9 cellular contexts compared by ENCODE assay signal in genomic region chr14:34018564-34019244, GRCh38.
DNase-seq lines count a peak whose midpoint lies in the region; ATAC-seq and TF ChIP-seq lines count a peak whose summit lies in the region.
"Had no signal": no experiment of that assay in that cellular context is flagged by ENCODE, and none has a peak within 500 bp of the region (broad histone marks: within the 10 kb centered on the region; RNA-seq: fewer than 3 reads in every experiment).

No MANE protein-coding gene starts in this region.

- H3K27me3 ChIP-seq in brain microvascular endothelial cell (replicated peaks), result peaks cover 2% of the 10 kb centered on the region
- H3K27me3 ChIP-seq: SJSA1 had no signal

- peaks cover 12% of the 10 kb centered on the region for H3K4me1 Mint-ChIP-seq in stimulated activated effector memory CD8-positive, alpha-beta T cell treated with anti-CD3 and anti-CD28 coated beads, Interleukin-12 subunit alpha, Interleukin-12 subunit beta, amount 100 ng/mL, for 72 hours

- H3K9me3 Mint-ChIP-seq in stimulated activated effector memory CD8-positive, alpha-beta T cell treated with anti-CD3 and anti-CD28 coated beads, Interleukin-12 subunit alpha, Interleukin-12 subunit beta, amount 100 ng/mL, for 72 hours, result peaks cover 3% of the 10 kb centered on the region

- no peak overlapping the region for H3K27ac ChIP-seq in brain microvascular endothelial cell
- H3K27ac ChIP-seq: SJSA1 had no signal

- peak overlapping the region; percentile 71 for H3K4me3 Mint-ChIP-seq in stimulated activated effector memory CD8-positive, alpha-beta T cell treated with anti-CD3 and anti-CD28 coated beads, Interleukin-12 subunit alpha, Interleukin-12 subunit beta, amount 100 ng/mL, for 72 hours

- peaks cover 6% of the 10 kb centered on the region for H3K36me3 Mint-ChIP-seq in stimulated activated effector memory CD8-positive, alpha-beta T cell treated with anti-CD3 and anti-CD28 coated beads, Interleukin-12 subunit alpha, Interleukin-12 subunit beta, amount 100 ng/mL, for 72 hours

- in situ Hi-C loops in brain microvascular endothelial cell (cut with HindIII; ENCODE audit: low pct_ligation_motif_present, low sequenced_read_pairs), result no loop called here

- H3K27ac Mint-ChIP-seq in stimulated activated effector memory CD8-positive, alpha-beta T cell treated with anti-CD3 and anti-CD28 coated beads, Interleukin-12 subunit alpha, Interleukin-12 subunit beta, amount 100 ng/mL, for 72 hours, result peak overlapping the region; percentile 79

- H3K4me3 ChIP-seq in epithelial cell of proximal tubule (ENCODE audit: low read depth, low read length), result peak overlapping the region; percentile 17
- H3K4me3 ChIP-seq in brain microvascular endothelial cell (ENCODE audit: low read depth, low read length), result no peak overlapping the region
- H3K4me3 ChIP-seq: SJSA1 had no signal

- ATAC-seq in stimulated activated effector memory CD8-positive, alpha-beta T cell treated with anti-CD3 and anti-CD28 coated beads, Interleukin-12 subunit alpha, Interleukin-12 subunit beta, amount 100 ng/mL, for 72 hours, result peak; percentile 77
- ATAC-seq in HG02973 (IDR thresholded peaks at IDR 0.05; ENCODE audit: unreplicated experiment), result no peak

- peak; percentile 12 for DNase-seq in activated effector memory CD4-positive, alpha-beta T cell treated with Interleukin-2 at 50 U/mL for 16 hours
- DNase-seq in activated effector memory CD4-positive, alpha-beta T cell treated with anti-CD3 and anti-CD28 coated beads, Interleukin-2, amount 50 U/mL, for 16 hours, result no peak
- DNase-seq in NCI-H2029 treated with DMSO at 0.1 percent for 48 hours (lab: John Stamatoyannopoulos, UW) (peak; percentile 86), epithelial cell of proximal tubule (ENCODE audit: low read depth) (no peak), cerebellum (ENCODE audit: low spot score) (no peak), brain microvascular endothelial cell (no peak)
- DNase-seq in stimulated activated effector memory CD8-positive, alpha-beta T cell treated with anti-CD3 and anti-CD28 coated beads, Interleukin-12 subunit alpha, Interleukin-12 subunit beta, amount 100 ng/mL, for 72 hours (ENCODE audit: low spot score in 2 of 2), result no peak

- TF ChIP-seq CTCF in epithelial cell of proximal tubule (conservative IDR thresholded peaks at IDR 0.05; ENCODE audit: low read depth, low read length), result no peak
- TF ChIP-seq CTCF in brain microvascular endothelial cell (IDR thresholded peaks at IDR 0.05; ENCODE audit: low read depth, low read length, missing control alignments), result no peak

- H3K36me3 ChIP-seq in brain microvascular endothelial cell (replicated peaks), result no peaks in the 10 kb centered on the region
- H3K36me3 ChIP-seq: SJSA1 had no signal

Comparison
In these comparisons a context has a peak if more than half of its experiments do, and no peak if none do; other contexts are left out.
1. DNase-seq: peak in activated effector memory CD4-positive, alpha-beta T cell treated with Interleukin-2 at 50 U/mL for 16 hours (single experiment) and NCI-H2029 treated with DMSO at 0.1 percent for 48 hours (single experiment); none in activated effector memory CD4-positive, alpha-beta T cell treated with anti-CD3 and anti-CD28 coated beads, Interleukin-2, amount 50 U/mL, for 16 hours (single experiment), epithelial cell of proximal tubule (single experiment), stimulated activated effector memory CD8-positive, alpha-beta T cell treated with anti-CD3 and anti-CD28 coated beads, Interleukin-12 subunit alpha, Interleukin-12 subunit beta, amount 100 ng/mL, for 72 hours (0 of 2), cerebellum (single experiment) and brain microvascular endothelial cell (single experiment).